Comparison of ENCODE assay signal across 8 cellular contexts in the genomic region with DNA sequence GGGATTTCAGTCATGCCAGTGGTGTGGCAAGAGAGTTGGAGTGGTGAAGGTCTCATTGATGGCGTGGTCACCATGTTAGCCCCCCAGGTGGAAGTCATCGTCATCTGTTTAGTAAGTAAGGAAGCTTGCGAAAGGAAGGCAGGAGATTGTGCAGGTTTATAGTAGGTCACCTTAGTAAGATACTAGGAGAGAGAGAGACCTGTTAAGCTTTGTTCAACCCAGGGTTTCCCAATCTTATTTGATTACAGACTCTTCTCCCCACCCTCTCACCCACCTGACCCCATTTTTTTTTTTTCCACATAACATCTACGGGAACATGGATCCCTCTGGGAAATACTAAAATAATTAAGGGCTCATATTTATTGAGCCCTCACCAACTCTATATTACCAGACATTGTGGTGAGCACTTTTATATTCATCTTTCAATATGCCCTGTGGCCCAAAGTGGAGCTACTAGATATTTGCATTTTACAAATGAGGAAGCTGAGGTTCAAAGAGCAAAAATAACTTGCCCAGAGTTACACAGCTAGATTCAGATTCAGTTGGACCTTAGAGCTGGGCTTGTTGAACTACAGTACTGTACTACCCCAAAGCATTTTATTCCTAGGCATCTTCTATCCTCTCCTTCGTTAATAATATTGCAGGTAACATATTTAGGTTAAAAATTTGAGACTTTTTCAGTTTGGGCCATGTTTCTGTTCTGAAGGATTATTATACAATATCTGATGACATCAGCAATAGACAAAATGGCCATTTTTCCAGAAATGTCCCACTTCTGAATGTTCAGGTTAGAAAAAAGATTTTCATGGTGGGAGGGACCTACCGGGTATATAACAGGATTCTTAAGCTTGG. TPM values are rescaled to one million over a fixed set of nuclear protein-coding genes. Genes with fewer than 3 reads are reported as not detected.
A peak's percentile ranks its signal among the peaks of the same experiment; 100 is the strongest.
DNase-seq lines count a peak whose midpoint lies in the region; ATAC-seq, FAIRE-seq and TF ChIP-seq lines count a peak whose summit lies in the region.
"Had no signal": no experiment of that assay in that cellular context is flagged by ENCODE, and none has a peak within 500 bp of the region (broad histone marks: within the 10 kb centered on the region; RNA-seq: fewer than 3 reads in every experiment).

No MANE protein-coding gene starts in this region.

- peak overlapping the region in 1 of 2 donors; percentile 44 for H3K4me3 Mint-ChIP-seq in stimulated activated naive B cell treated with anti-CD40 and anti-IgM and Interleukin-4, amounts not matched to agents 10 μg/mL and 1 μg/mL and 100 μg/mL, for 72 hours
- H3K4me3 Mint-ChIP-seq: activated T-helper 17 cell treated with anti-CD3 and anti-CD28 coated beads, Interleukin-2, amount 50 U/mL, for 72 hours had no signal

- H3K4me1 Mint-ChIP-seq in stimulated activated naive B cell treated with anti-CD40 and anti-IgM and Interleukin-4, amounts not matched to agents 10 μg/mL and 1 μg/mL and 100 μg/mL, for 72 hours = peaks cover 22 to 49% of the 10 kb centered on the region in 2 donors
- H3K4me1 Mint-ChIP-seq: activated T-helper 17 cell treated with anti-CD3 and anti-CD28 coated beads, Interleukin-2, amount 50 U/mL, for 72 hours had no signal

- DNase-seq in GM19239 (ENCODE audit: insufficient read length, low spot score) (peak; percentile 27), Kasumi-1 (lab: John Stamatoyannopoulos, UW) (peak; percentile 73 to 81), lower leg skin (ENCODE audit: low spot score in 2 of 2) (no peak), mesenteric fat pad (ENCODE audit: low spot score) (no peak), DMS79 treated with DMSO at 0.1 percent for 48 hours (lab: John Stamatoyannopoulos, UW) (no peak)
- DNase-seq in stimulated activated naive B cell treated with anti-CD40 and anti-IgM and Interleukin-4, amounts not matched to agents 10 μg/mL and 1 μg/mL and 100 μg/mL, for 72 hours = no peak

- 81 to 90% methylated on average over 6 of the region's 6 CpGs for WGBS in lower leg skin, 2 donors

- H3K4me3 ChIP-seq in lower leg skin (ENCODE audit: low read depth, poor library complexity, severe bottlenecking) = no peak overlapping the region

- H3K27me3 Mint-ChIP-seq in stimulated activated naive B cell treated with anti-CD40 and anti-IgM and Interleukin-4, amounts not matched to agents 10 μg/mL and 1 μg/mL and 100 μg/mL, for 72 hours = no peaks in the 10 kb centered on the region
- H3K27me3 Mint-ChIP-seq: activated T-helper 17 cell treated with anti-CD3 and anti-CD28 coated beads, Interleukin-2, amount 50 U/mL, for 72 hours had no signal

- peak; percentile 70 for FAIRE-seq in GM19239 (lab: Jason Lieb, UNC)

- H3K27ac Mint-ChIP-seq in stimulated activated naive B cell treated with anti-CD40 and anti-IgM and Interleukin-4, amounts not matched to agents 10 μg/mL and 1 μg/mL and 100 μg/mL, for 72 hours = no peak overlapping the region
- H3K27ac Mint-ChIP-seq: activated T-helper 17 cell treated with anti-CD3 and anti-CD28 coated beads, Interleukin-2, amount 50 U/mL, for 72 hours had no signal

- TF ChIP-seq CTCF in lower leg skin (IDR thresholded peaks at IDR 0.05) = no peak

- H3K36me3 Mint-ChIP-seq in stimulated activated naive B cell treated with anti-CD40 and anti-IgM and Interleukin-4, amounts not matched to agents 10 μg/mL and 1 μg/mL and 100 μg/mL, for 72 hours = peaks cover 21 to 31% of the 10 kb centered on the region in 2 donors

- no peak for TF ChIP-seq POLR2A in lower leg skin (IDR thresholded peaks at IDR 0.05)

- no peaks in the 10 kb centered on the region for H3K9me3 Mint-ChIP-seq in stimulated activated naive B cell treated with anti-CD40 and anti-IgM and Interleukin-4, amounts not matched to agents 10 μg/mL and 1 μg/mL and 100 μg/mL, for 72 hours
- H3K9me3 Mint-ChIP-seq: activated T-helper 17 cell treated with anti-CD3 and anti-CD28 coated beads, Interleukin-2, amount 50 U/mL, for 72 hours had no signal

- intact Hi-C loops in lower leg skin (cut with DNase I; ENCODE audit: low total_unique reads) = no loop called here

- ATAC-seq in HG02852 (IDR thresholded peaks at IDR 0.05; ENCODE audit: unreplicated experiment) = peak; percentile 94
- peak; percentile 91 to 93 for ATAC-seq in stimulated activated naive B cell treated with anti-CD40 and anti-IgM and Interleukin-4, amounts not matched to agents 10 μg/mL and 1 μg/mL and 100 μg/mL, for 72 hours (replicated peaks)
- ATAC-seq: activated T-helper 17 cell treated with anti-CD3 and anti-CD28 coated beads, Interleukin-2, amount 50 U/mL, for 72 hours had no signal

RNA-seq across cellular contexts. Expression of gene PRXL2A, which starts 13.2 kb away (rescaled TPM):
- 100 to 1,000 TPM in 1 of 4 donors, 10 to 100 TPM in 3; 65.1 to 106 (median 89.0) TPM for total RNA-seq in lower leg skin
- 500 TPM for total RNA-seq in mesenteric fat pad

RNA-seq across cellular contexts. Expression of gene TSPAN14, which starts 32.5 kb away (rescaled TPM):
- 100 to 1,000 TPM; 103 to 168 (median 131) TPM for total RNA-seq in lower leg skin
- 177 TPM for total RNA-seq in mesenteric fat pad

Comparison
In these comparisons a context has a peak if more than half of its experiments do, and no peak if none do; other contexts are left out.
1. DNase-seq: peak in GM19239 (single experiment) and Kasumi-1 (2 of 2); none in stimulated activated naive B cell treated with anti-CD40 and anti-IgM and Interleukin-4, amounts not matched to agents 10 μg/mL and 1 μg/mL and 100 μg/mL, for 72 hours (single experiment), lower leg skin (0 of 2), mesenteric fat pad (single experiment) and DMS79 treated with DMSO at 0.1 percent for 48 hours (single experiment).